8 cellular contexts compared by ENCODE assay signal in genomic region chr4:56388311-56388710, GRCh38. TPM values are rescaled to one million over a fixed set of nuclear protein-coding genes. Genes with fewer than 3 reads are reported as not detected.
DNase-seq lines count a peak whose midpoint lies in the region; ATAC-seq, FAIRE-seq and TF ChIP-seq lines count a peak whose summit lies in the region.

No MANE protein-coding gene starts in this region.

- FAIRE-seq in bronchial epithelial cell (lab: Jason Lieb, UNC): no peak

- POLR2A ChIA-PET in naive thymus-derived CD8-positive, alpha-beta T cell (lab: Charles Lee): interaction anchor here (1.2 to 2.6 kb wide), 4 partner anchors 9 to 590 kb away, joined by 4 to 19 read pairs (median 12); partner anchors contain the start of genes CEP135, NOA1, PAICS and POLR2B

- peaks cover 30 to 52% (median 46%) of the 10 kb centered on the region in 4 donors for H3K4me1 Mint-ChIP-seq in naive thymus-derived CD8-positive, alpha-beta T cell

- peak overlapping the region; percentile 87 to 96 (median 93) for H3K4me3 Mint-ChIP-seq in naive thymus-derived CD8-positive, alpha-beta T cell

- H3K4me1 ChIP-seq in mucosa of descending colon (ENCODE audit: low read depth): peaks cover 16% of the 10 kb centered on the region

- peaks cover 0 to 6% (median 0%) of the 10 kb centered on the region in 3 donors for H3K36me3 Mint-ChIP-seq in naive thymus-derived CD8-positive, alpha-beta T cell

- H3K27ac Mint-ChIP-seq in naive thymus-derived CD8-positive, alpha-beta T cell: peak overlapping the region; percentile 97 to 100 (median 98)

- H3K4me3 ChIP-seq in bronchial epithelial cell (ENCODE audit: low read depth, low read length) (peak overlapping the region; percentile 78), mucosa of descending colon (no peak overlapping the region)

- H3K27me3 Mint-ChIP-seq in naive thymus-derived CD8-positive, alpha-beta T cell: no peaks in the 10 kb centered on the region

- TF ChIP-seq CTCF in C4-2B (conservative IDR thresholded peaks at IDR 0.05): no peak
- no peak for TF ChIP-seq CTCF in bronchial epithelial cell (IDR thresholded peaks at IDR 0.05; ENCODE audit: insufficient read depth, low read length, severe bottlenecking)
- TF ChIP-seq CTCF in omental fat pad (IDR thresholded peaks at IDR 0.05): no peak
- TF ChIP-seq CTCF in mucosa of descending colon (IDR thresholded peaks at IDR 0.05): no peak

- peak overlapping the region; percentile 76; the same call in 1 of the 2 replicates for H3K27ac ChIP-seq in C4-2B

- H3K9me3 ChIP-seq in mucosa of descending colon: no peaks in the 10 kb centered on the region

- no peak for ATAC-seq in naive thymus-derived CD8-positive, alpha-beta T cell
- no peak for ATAC-seq in HG03565 (IDR thresholded peaks at IDR 0.05; ENCODE audit: unreplicated experiment)
- no peak for ATAC-seq in omental fat pad (ENCODE audit: low FRiP score)
- ATAC-seq in mucosa of descending colon: no peak

- no peaks in the 10 kb centered on the region for H3K9me3 Mint-ChIP-seq in naive thymus-derived CD8-positive, alpha-beta T cell

- DNase-seq in Kasumi-1 (lab: John Stamatoyannopoulos, UW) (peak; percentile 61 to 74), bronchial epithelial cell (ENCODE audit: low read depth) (no peak), NCI-H146 (lab: John Stamatoyannopoulos, UW) (no peak), omental fat pad (ENCODE audit: low spot score) (no peak), mucosa of descending colon (no peak)
- DNase-seq in naive thymus-derived CD8-positive, alpha-beta T cell: peak in 2 of 10 donors; percentile 4 to 5

- H3K36me3 ChIP-seq in bronchial epithelial cell (ENCODE audit: control insufficient read depth, insufficient read depth, low read length) (no peaks in the 10 kb centered on the region), mucosa of descending colon (ENCODE audit: low read depth) (no peaks in the 10 kb centered on the region)

- H3K27me3 ChIP-seq in bronchial epithelial cell (ENCODE audit: control insufficient read depth, insufficient read depth, low read length): no peaks in the 10 kb centered on the region

- intact Hi-C loops in mucosa of descending colon (cut with DNase I, micrococcal nuclease): no loop called here

RNA-seq across cellular contexts. Expression of gene AASDH, which starts 1.0 kb away (rescaled TPM):
- total RNA-seq in bronchial epithelial cell: 12.9 and 28.9 TPM in 2 replicates
- 10 to 100 TPM; 19.4 to 22.0 TPM for total RNA-seq in naive thymus-derived CD8-positive, alpha-beta T cell
- polyA plus RNA-seq in naive thymus-derived CD8-positive, alpha-beta T cell: 10 to 100 TPM; 20.8 to 31.4 (median 22.5) TPM
- total RNA-seq in omental fat pad: 10 to 100 TPM in 1 of 4 donors, 1 to 10 TPM in 3; 6.7 to 12.5 (median 7.8) TPM
- 1 to 10 TPM; 8.9 to 9.6 (median 9.2) TPM for total RNA-seq in mucosa of descending colon

RNA-seq across cellular contexts. Expression of gene PPAT, which starts 47.1 kb away (rescaled TPM):
- total RNA-seq in bronchial epithelial cell: 17.4 and 33.2 TPM in 2 replicates
- 10 to 100 TPM; 15.1 to 18.5 TPM for total RNA-seq in naive thymus-derived CD8-positive, alpha-beta T cell
- 10 to 100 TPM; 10.9 to 15.2 (median 11.7) TPM for polyA plus RNA-seq in naive thymus-derived CD8-positive, alpha-beta T cell
- 10 to 100 TPM in 1 of 4 donors, 1 to 10 TPM in 3; 2.8 to 22.1 (median 5.5) TPM for total RNA-seq in omental fat pad
- 1 to 10 TPM; 4.7 to 7.9 (median 7.5) TPM for total RNA-seq in mucosa of descending colon

RNA-seq across cellular contexts. Expression of gene PAICS, which starts 47.7 kb away (rescaled TPM):
- total RNA-seq in bronchial epithelial cell (19.5 and 29.7 TPM in 2 replicates), omental fat pad (10 to 100 TPM; 23.2 to 59.1 (median 29.0) TPM), mucosa of descending colon (10 to 100 TPM; 31.3 to 60.8 (median 41.4) TPM)
- 10 to 100 TPM; 34.3 to 36.8 TPM for total RNA-seq in naive thymus-derived CD8-positive, alpha-beta T cell
- polyA plus RNA-seq in naive thymus-derived CD8-positive, alpha-beta T cell: 10 to 100 TPM; 28.7 to 44.4 (median 37.4) TPM

Comparison
In these comparisons a context has a peak if more than half of its experiments do, and no peak if none do; other contexts are left out.
1. DNase-seq: peak in Kasumi-1 (2 of 2); none in bronchial epithelial cell (single experiment), NCI-H146 (single experiment), omental fat pad (single experiment) and mucosa of descending colon (0 of 3).